ENCODE assay signal across 8 cellular contexts in the genomic region with DNA sequence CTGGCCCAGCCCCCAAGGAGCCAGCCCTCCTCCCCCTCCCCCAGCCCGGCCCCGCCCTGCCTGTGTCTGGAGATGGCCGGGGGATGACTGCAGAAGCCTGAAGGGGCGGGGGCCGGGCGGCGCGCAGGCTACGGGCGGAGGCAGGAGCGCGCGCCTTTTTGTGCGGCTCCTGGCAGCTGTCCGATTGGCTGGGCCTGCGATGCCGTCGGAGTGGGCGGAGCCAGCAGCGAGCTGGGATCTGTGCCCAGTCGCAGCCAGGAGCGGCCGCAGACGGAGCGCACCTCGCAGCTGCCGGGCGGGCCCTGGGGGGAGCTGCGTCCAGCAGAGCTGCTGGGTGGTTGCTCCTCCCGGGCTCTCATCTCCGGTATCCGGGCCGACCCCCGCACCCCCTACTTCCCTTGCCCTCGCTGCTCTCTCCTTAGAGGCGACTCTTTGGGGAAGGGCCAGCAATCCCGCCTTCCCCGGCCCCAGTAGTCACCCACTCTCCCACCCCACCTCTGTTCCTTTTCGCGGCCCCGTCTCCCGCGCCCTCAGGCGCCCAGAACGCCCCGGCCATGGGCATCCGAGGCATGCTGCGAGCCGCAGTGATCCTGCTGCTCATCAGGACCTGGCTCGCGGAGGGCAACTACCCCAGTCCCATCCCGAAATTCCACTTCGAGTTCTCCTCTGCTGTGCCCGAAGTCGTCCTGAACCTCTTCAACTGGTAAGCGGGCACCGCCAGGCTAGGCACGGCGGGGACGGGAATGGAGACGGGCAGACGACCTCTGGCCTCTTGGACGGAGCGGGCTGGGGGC. TPM values are rescaled to one million over a fixed set of nuclear protein-coding genes. Genes with fewer than 3 reads are reported as not detected.
DNase-seq lines count a peak whose midpoint lies in the region; ATAC-seq and TF ChIP-seq lines count a peak whose summit lies in the region.

A gene (plus strand): TSS at position 247 of the 794 bp plus-strand sequence. CDS start 308 bp downstream, at position 555.

- peaks cover 18% of the 10 kb centered on the region for H3K27me3 ChIP-seq in H7 (ENCODE audit: control insufficient read depth, insufficient read depth, low read length)
- peaks cover 21% of the 10 kb centered on the region for H3K27me3 ChIP-seq in PC-3 (ENCODE audit: low read length)

- H3K4me1 ChIP-seq in mesodermal cell (ENCODE audit: control insufficient read depth, insufficient read depth, low read length, poor library complexity, severe bottlenecking) (no peaks in the 10 kb centered on the region), PC-3 (ENCODE audit: insufficient read depth, low read length) (no peaks in the 10 kb centered on the region)

- H4K20me1 ChIP-seq in PC-3 (ENCODE audit: low read length), result no peaks in the 10 kb centered on the region

- H3K36me3 ChIP-seq in H7 (replicated peaks; ENCODE audit: control insufficient read depth, insufficient read depth, low read length) (no peaks in the 10 kb centered on the region), mesodermal cell (ENCODE audit: control insufficient read depth, insufficient read depth, low read length) (no peaks in the 10 kb centered on the region), PC-3 (ENCODE audit: low read depth, low read length) (no peaks in the 10 kb centered on the region)

- no peak within 1 kb of the TSS for H3K4me2 ChIP-seq in PC-3 (ENCODE audit: low read length)

- 0% methylated on average over 9 to 40 of the region's 64 CpGs for whole genome bisulfite sequencing in mesodermal cell (ENCODE audit: insufficient coverage in 2 of 2), 2 experiments

- no peaks in the 10 kb centered on the region for H3K79me2 ChIP-seq in PC-3 (ENCODE audit: low read length)

- peak within 1 kb of the TSS; percentile 58 for H3K4me3 ChIP-seq in H7 (ENCODE audit: insufficient read depth, low read depth, low read length)
- peak within 1 kb of the TSS; percentile 35 for H3K4me3 ChIP-seq in mesodermal cell (ENCODE audit: extremely low read depth, insufficient read depth, low read length, poor library complexity, severe bottlenecking)
- H3K4me3 ChIP-seq in PC-3 (ENCODE audit: low read length), result no peak within 1 kb of the TSS

- H3K9me3 ChIP-seq in mesodermal cell (ENCODE audit: control insufficient read depth, low read length), result no peaks in the 10 kb centered on the region
- H3K9me3 ChIP-seq in PC-3 (ENCODE audit: low read length), result no peaks in the 10 kb centered on the region

- ATAC-seq in PC-3, result no peak

- H3K9ac ChIP-seq in PC-3 (ENCODE audit: low read length), result no peak within 1 kb of the TSS

- CTCF ChIA-PET in PC-3 (lab: Charles Lee), result no interaction called here

- DNase-seq in H7 (peak; percentile 90), NCI-H2107 treated with DMSO at 0.1 percent for 48 hours (lab: John Stamatoyannopoulos, UW; ENCODE audit: unreplicated experiment) (peak; percentile 13), astrocyte of the hippocampus (ENCODE audit: low read depth, low spot score) (peak; percentile 84), NOMO-1 (lab: John Stamatoyannopoulos, UW; ENCODE audit: unreplicated experiment in 2 of 2) (no peak), PC-3 (no peak), HuH-7 (ENCODE audit: low spot score) (no peak)
- no peak for DNase-seq in activated CD8-positive, alpha-beta memory T cell treated with anti-CD3 and anti-CD28 coated beads, Interleukin-2, amount 50 U/mL, for 48 hours

- no peaks in the 10 kb centered on the region for H3F3A ChIP-seq in PC-3 (ENCODE audit: low read length, unreplicated experiment)

- intact Hi-C loops in PC-3 (cut with micrococcal nuclease), result loop anchor here (10.0 kb wide), 1 partner anchor 177 kb away; no protein-coding TSS in a partner anchor

- H3K9me2 ChIP-seq in PC-3 (replicated peaks; ENCODE audit: low read length), result no peaks in the 10 kb centered on the region

- H3K27ac ChIP-seq in mesodermal cell (ENCODE audit: low read depth, low read length, severe bottlenecking) (no peak within 1 kb of the TSS), PC-3 (ENCODE audit: low read length) (no peak within 1 kb of the TSS)

- BruUV-seq in PC-3 (replicated peaks; lab: Mats Ljungman, UMichigan), result no TSS peak

- H2AFZ ChIP-seq in PC-3 (ENCODE audit: low read length), result no peak within 1 kb of the TSS

- TF ChIP-seq CTCF in PC-3 (conservative IDR thresholded peaks at IDR 0.05; ENCODE audit: low read depth, low read length), result no peak

- POLR2A ChIA-PET in PC-3 (lab: Charles Lee; ENCODE audit: unreplicated experiment), result no interaction called here

RNA-seq across cellular contexts. Expression of the gene that starts here (rescaled TPM):
- 3.5 and 3.8 TPM in 2 replicates for total RNA-seq in H7 (2014; rRNA removed; shearing (Covaris generic))
- polyA plus RNA-seq in mesodermal cell (2013, experiment 1 of 2), result 0.59 TPM
- polyA plus RNA-seq in mesodermal cell (2013, experiment 2 of 2), result 0.56 TPM
- total RNA-seq in PC-3 (2014; rRNA removed), result under 0.01 TPM in 1 of 2 replicates, not detected in the other

Comparison
In these comparisons a context has a peak if more than half of its experiments do, and no peak if none do; other contexts are left out.
1. DNase-seq: peak in H7 (single experiment), NCI-H2107 treated with DMSO at 0.1 percent for 48 hours (single experiment) and astrocyte of the hippocampus (single experiment); none in activated CD8-positive, alpha-beta memory T cell treated with anti-CD3 and anti-CD28 coated beads, Interleukin-2, amount 50 U/mL, for 48 hours (single experiment), NOMO-1 (0 of 2), PC-3 (single experiment) and HuH-7 (single experiment).